In the genomic region with DNA sequence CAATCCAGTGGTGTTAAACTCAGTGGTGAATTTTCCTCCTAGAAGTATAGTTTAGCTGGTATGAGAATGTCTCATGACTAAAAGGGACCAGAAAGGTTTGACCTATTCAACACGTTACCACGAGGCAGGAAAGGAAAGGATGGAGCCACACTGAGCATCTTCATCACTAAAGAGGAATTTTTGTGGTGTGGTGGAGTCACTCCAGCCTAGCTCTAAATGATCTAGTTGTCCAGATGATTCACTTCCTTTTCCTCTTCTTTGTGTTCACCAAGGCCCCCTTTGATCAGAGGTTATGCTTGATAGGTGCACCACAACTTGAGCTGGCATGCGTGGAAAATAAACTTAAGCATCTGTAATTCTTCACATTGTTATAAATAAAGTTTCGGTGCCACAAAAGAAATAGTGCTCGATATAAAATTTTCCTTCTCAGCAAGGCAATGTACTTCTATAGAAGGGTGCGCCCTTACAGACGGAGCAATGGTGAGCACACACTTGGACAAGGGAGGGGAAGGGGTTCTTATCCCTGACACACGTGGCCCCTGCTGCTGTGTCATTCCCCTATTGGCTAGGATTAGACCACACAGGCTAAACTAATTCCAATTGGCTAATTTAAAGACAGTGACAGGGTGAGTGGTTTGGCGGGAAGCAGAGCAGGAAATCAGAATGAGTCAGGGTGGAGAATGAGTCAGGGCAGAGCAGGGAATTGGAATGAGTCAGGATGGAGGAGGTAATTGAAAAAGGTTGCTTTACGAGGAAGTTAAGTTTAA, we compare ENCODE assay signal across 1 cellular context.
TF ChIP-seq lines count a peak whose summit lies in the region.

No MANE protein-coding gene starts in this region.

TF ChIP-seq in K562, 482 proteins besides CTCF, POLR2A, EP300 and RAD21 (continued from another document):
- TF ChIP-seq CC2D1A (IDR thresholded peaks at IDR 0.05) (peak; percentile 39; the same call in 1 of the 2 replicates), CBX3 (IDR thresholded peaks at IDR 0.05; ENCODE audit: borderline replicate concordance in 1 of 2, low read length in 2 of 2) (0 out of 3 replicates have a peak, but pooled peaks of 1 of the 2 experiments have one; percentile 14), FOSL1 (tag; conservative IDR thresholded peaks at IDR 0.05) (peak; percentile 91), FOXM1 (IDR thresholded peaks at IDR 0.05; ENCODE audit: low read depth) (0 out of 2 replicates have a peak, but pooled peaks have one; percentile 36), FOXM1 (CRISPR knock-in tag; IDR thresholded peaks at IDR 0.05; ENCODE audit: low read depth) (no peak), ZNF707 (CRISPR knock-in tag; conservative IDR thresholded peaks at IDR 0.05) (no peak), ARID1B (IDR thresholded peaks at IDR 0.05) (peak; percentile 28; the same call in 1 of the 2 replicates), ZNF561 (CRISPR knock-in tag; conservative IDR thresholded peaks at IDR 0.05) (0 out of 2 replicates have a peak, but pooled peaks have one; percentile 38), TRIM24 (IDR thresholded peaks at IDR 0.05) (peak; percentile 70 to 84)
- TF ChIP-seq, protein P1, sequence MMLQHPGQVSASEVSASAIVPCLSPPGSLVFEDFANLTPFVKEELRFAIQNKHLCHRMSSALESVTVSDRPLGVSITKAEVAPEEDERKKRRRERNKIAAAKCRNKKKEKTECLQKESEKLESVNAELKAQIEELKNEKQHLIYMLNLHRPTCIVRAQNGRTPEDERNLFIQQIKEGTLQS (IDR thresholded peaks at IDR 0.05) = peak; percentile 80
- TF ChIP-seq, protein P1 (CRISPR knock-in tag; conservative IDR thresholded peaks at IDR 0.05) = no peak
TF ChIP-seq in K562: peak in this region for 15.
